In genomic region chr19:52369463-52370340, GRCh38 we compare ENCODE assay signal across 8 cellular contexts. TPM values are rescaled to one million over a fixed set of nuclear protein-coding genes. Genes with fewer than 3 reads are reported as not detected.
DNase-seq lines count a peak whose midpoint lies in the region; ATAC-seq, FAIRE-seq and TF ChIP-seq lines count a peak whose summit lies in the region.

Gene ZNF880 (plus strand): TSS chr19:52369923. CDS start chr19:52369966, 43 bp downstream.

- no peaks in the 10 kb centered on the region for H3K27me3 ChIP-seq in small intestine (ENCODE audit: control insufficient read depth in 2 of 2, insufficient read depth in 2 of 2, low read length in 2 of 2)

- H3K36me3 ChIP-seq in small intestine (ENCODE audit: control insufficient read depth in 2 of 2, insufficient read depth in 2 of 2, low read length in 2 of 2) = peaks cover 3 to 9% of the 10 kb centered on the region in 2 donors

- H3K4me1 ChIP-seq in small intestine (ENCODE audit: control insufficient read depth in 2 of 2, insufficient read depth in 1 of 2, low read depth in 1 of 2, low read length in 1 of 2) = no peaks in the 10 kb centered on the region

- H3K4me3 ChIP-seq in cardiac fibroblast (replicated peaks in 1 of 2; ENCODE audit: low read depth in 2 of 2, low read length in 2 of 2) (peak within 1 kb of the TSS; percentile 75 to 82), small intestine (ENCODE audit: low read depth in 1 of 2, low read length in 2 of 2) (peak within 1 kb of the TSS; percentile 81 to 93)

- no peaks in the 10 kb centered on the region for H3K9me3 ChIP-seq in small intestine (ENCODE audit: control insufficient read depth, low read depth)

- H3K27ac ChIP-seq in small intestine (ENCODE audit: low read depth in 1 of 2, low read length in 1 of 2) = peak within 1 kb of the TSS; percentile 77 to 100

- no peak for TF ChIP-seq CTCF in cardiac fibroblast (IDR thresholded peaks at IDR 0.05; ENCODE audit: low read depth, low read length)

- no peak for ATAC-seq in HG03045 (IDR thresholded peaks at IDR 0.05; ENCODE audit: unreplicated experiment)

- WGBS in small intestine, 3 donors = 2 to 4% (median 4%) methylated on average over 53 of the region's 53 CpGs

- no peak for FAIRE-seq in small intestine (lab: Jason Lieb, UNC)

- DNase-seq in 8988T (peak; percentile 48), GM19238 (ENCODE audit: insufficient read length, low spot score) (peak; percentile 76), NCI-H1092 treated with DMSO at 0.1 percent for 48 hours (lab: John Stamatoyannopoulos, UW) (peak; percentile 57), cardiac fibroblast (ENCODE audit: low read depth in 2 of 2) (peak; percentile 94), iPS-NIHi11 (ENCODE audit: low spot score) (peak; percentile 89), small intestine (peak; percentile 92)
- DNase-seq in activated CD4-positive, CD25-positive, alpha-beta regulatory T cell treated with anti-CD3 and anti-CD28 coated beads, Interleukin-2, amount 50 U/mL, for 16 hours (ENCODE audit: low read depth, low spot score) = peak; percentile 83

RNA-seq across cellular contexts. Expression of gene ZNF880, which starts in this region (rescaled TPM):
- polyA plus RNA-seq in small intestine = 1 to 10 TPM; 6.7 to 9.7 (median 7.7) TPM
